20 cellular contexts compared by ENCODE assay signal in genomic region chr2:222494104-222494739, GRCh38.
DNase-seq lines count a peak whose midpoint lies in the region; ATAC-seq, FAIRE-seq and TF ChIP-seq lines count a peak whose summit lies in the region.
"Had no signal": no experiment of that assay in that cellular context is flagged by ENCODE, and none has a peak within 500 bp of the region (broad histone marks: within the 10 kb centered on the region; RNA-seq: fewer than 3 reads in every experiment).

No MANE protein-coding gene starts in this region.

- no peak overlapping the region for H3K4me3 ChIP-seq in kidney (ENCODE audit: low read length in 2 of 2)
- H3K4me3 ChIP-seq: MG63 had no signal

- no peaks in the 10 kb centered on the region for H3K9me3 ChIP-seq in kidney (ENCODE audit: control insufficient read depth in 1 of 2, low read length in 2 of 2)
- H3K9me3 ChIP-seq: MG63 had no signal

- H3K27ac ChIP-seq in kidney (ENCODE audit: low read depth in 2 of 2, low read length in 2 of 2), result no peak overlapping the region

- no peak for DNase-seq in Right ventricle myocardium superior
- no peak for DNase-seq in cardiac septum (ENCODE audit: low spot score)
- DNase-seq in kidney, result no peak
- no peak for DNase-seq in omental fat pad (ENCODE audit: low spot score)
- no peak for DNase-seq in HuH-7 (ENCODE audit: low spot score)
- DNase-seq in stimulated activated CD4-positive, alpha-beta T cell treated with anti-CD3 and anti-CD28 coated beads, Interleukin-1b, Interleukin-23, amount 100 ng/mL, for 48 hours, result no peak
- DNase-seq in activated naive CD4-positive, alpha-beta T cell treated with anti-CD3 and anti-CD28 coated beads, Interleukin-2, amount 50 U/mL, for 16 hours, result no peak
- DNase-seq in NCI-H2081 treated with DMSO at 0.1 percent for 48 hours (lab: John Stamatoyannopoulos, UW), result no peak
- DNase-seq: 8988T, DMS 273 treated with DMSO at 0.1 percent for 48 hours, H9, Kasumi-1, MG63, NCI-H1048, NCI-H1436, NCI-H1930, NCI-H526, PC-3, RPMI8226 had no signal

- intact Hi-C loops in Right ventricle myocardium superior (cut with DNase I), result no loop called here
- intact Hi-C loops in cardiac septum (cut with DNase I), result no loop called here
- intact Hi-C loops in kidney (cut with DNase I), result no loop called here

- peak; percentile 19 for FAIRE-seq in kidney (lab: Jason Lieb, UNC)
- FAIRE-seq: G401.6 had no signal

- H3K9ac ChIP-seq in kidney (ENCODE audit: low read length in 2 of 2), result no peak overlapping the region

- peaks cover 0 to 2% of the 10 kb centered on the region in 2 donors for H3K4me1 ChIP-seq in kidney (ENCODE audit: control insufficient read depth in 1 of 2, insufficient read depth in 1 of 2, low read depth in 1 of 2, low read length in 2 of 2)

- no peaks in the 10 kb centered on the region for H3K36me3 ChIP-seq in kidney (ENCODE audit: control insufficient read depth in 1 of 2, insufficient read depth in 2 of 2, low read length in 2 of 2)
- H3K36me3 ChIP-seq: MG63 had no signal

- TF ChIP-seq CTCF in kidney (IDR thresholded peaks at IDR 0.05; ENCODE audit: borderline replicate concordance, extremely low read depth, insufficient read depth) (no peak), omental fat pad (IDR thresholded peaks at IDR 0.05) (no peak)

- ATAC-seq in Right ventricle myocardium superior (ENCODE audit: poor library complexity) (peak; percentile 70), omental fat pad (ENCODE audit: low FRiP score) (peak; percentile 86)
- ATAC-seq: PC-3 had no signal
